Comparison of ENCODE assay signal across 1 cellular context in the genomic region with DNA sequence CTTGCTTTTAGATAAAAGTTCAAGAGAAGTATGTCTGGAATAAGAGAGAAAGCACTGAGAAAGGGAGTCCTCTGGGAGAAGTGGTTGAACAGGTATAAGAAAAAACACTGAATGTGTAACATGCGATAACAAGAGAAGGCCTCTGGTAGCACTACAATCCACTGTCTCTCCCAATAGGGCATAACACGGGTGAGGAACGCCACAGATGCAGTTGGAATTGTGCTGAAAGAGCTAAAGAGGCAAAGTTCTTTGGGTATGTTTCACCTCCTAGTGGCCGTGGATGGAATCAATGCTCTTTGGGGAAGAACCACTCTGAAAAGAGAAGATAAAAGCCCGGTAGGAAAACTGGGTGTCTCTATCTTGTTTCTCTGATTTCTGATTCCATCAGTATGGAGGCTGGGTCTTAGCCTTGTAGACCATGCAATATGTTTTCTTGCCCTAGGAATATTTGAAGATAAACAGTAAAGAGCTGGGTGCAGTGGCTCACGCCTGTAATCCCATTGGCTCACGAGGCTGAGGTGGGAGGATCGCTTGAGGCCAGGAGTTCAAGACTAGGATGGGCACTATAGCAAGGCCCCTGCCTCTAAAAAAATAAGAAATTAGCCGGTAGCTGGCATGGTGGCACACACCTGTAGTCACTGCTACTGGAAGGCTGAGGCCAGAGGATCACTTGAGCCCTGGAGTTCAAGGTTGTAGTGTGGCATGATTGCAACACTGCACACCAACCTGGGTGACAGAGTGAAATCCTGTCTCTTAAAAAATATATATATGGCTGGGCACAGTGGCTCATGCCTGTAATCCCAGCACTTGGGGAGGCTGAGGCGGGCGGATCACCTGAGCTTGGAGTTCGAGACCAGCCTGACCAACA.
TF ChIP-seq lines count a peak whose summit lies in the region.

No MANE protein-coding gene starts in this region.

TF ChIP-seq in H1, 55 proteins besides CTCF, POLR2A, EP300 and RAD21:
- TF ChIP-seq EZH2 (IDR thresholded peaks at IDR 0.05; ENCODE audit: low read depth, low read length, severe bottlenecking), result no peak
- TF ChIP-seq, protein P1, sequence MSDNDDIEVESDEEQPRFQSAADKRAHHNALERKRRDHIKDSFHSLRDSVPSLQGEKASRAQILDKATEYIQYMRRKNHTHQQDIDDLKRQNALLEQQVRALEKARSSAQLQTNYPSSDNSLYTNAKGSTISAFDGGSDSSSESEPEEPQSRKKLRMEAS (IDR thresholded peaks at IDR 0.05), result no peak
- TF ChIP-seq CEBPB (IDR thresholded peaks at IDR 0.05; ENCODE audit: low read depth, low read length), result no peak
- no peak for TF ChIP-seq KDM1A (IDR thresholded peaks at IDR 0.05; ENCODE audit: borderline replicate concordance, low read length)
- no peak for TF ChIP-seq SP1 (IDR thresholded peaks at IDR 0.05; ENCODE audit: low read depth, low read length)
- TF ChIP-seq, protein P2, sequence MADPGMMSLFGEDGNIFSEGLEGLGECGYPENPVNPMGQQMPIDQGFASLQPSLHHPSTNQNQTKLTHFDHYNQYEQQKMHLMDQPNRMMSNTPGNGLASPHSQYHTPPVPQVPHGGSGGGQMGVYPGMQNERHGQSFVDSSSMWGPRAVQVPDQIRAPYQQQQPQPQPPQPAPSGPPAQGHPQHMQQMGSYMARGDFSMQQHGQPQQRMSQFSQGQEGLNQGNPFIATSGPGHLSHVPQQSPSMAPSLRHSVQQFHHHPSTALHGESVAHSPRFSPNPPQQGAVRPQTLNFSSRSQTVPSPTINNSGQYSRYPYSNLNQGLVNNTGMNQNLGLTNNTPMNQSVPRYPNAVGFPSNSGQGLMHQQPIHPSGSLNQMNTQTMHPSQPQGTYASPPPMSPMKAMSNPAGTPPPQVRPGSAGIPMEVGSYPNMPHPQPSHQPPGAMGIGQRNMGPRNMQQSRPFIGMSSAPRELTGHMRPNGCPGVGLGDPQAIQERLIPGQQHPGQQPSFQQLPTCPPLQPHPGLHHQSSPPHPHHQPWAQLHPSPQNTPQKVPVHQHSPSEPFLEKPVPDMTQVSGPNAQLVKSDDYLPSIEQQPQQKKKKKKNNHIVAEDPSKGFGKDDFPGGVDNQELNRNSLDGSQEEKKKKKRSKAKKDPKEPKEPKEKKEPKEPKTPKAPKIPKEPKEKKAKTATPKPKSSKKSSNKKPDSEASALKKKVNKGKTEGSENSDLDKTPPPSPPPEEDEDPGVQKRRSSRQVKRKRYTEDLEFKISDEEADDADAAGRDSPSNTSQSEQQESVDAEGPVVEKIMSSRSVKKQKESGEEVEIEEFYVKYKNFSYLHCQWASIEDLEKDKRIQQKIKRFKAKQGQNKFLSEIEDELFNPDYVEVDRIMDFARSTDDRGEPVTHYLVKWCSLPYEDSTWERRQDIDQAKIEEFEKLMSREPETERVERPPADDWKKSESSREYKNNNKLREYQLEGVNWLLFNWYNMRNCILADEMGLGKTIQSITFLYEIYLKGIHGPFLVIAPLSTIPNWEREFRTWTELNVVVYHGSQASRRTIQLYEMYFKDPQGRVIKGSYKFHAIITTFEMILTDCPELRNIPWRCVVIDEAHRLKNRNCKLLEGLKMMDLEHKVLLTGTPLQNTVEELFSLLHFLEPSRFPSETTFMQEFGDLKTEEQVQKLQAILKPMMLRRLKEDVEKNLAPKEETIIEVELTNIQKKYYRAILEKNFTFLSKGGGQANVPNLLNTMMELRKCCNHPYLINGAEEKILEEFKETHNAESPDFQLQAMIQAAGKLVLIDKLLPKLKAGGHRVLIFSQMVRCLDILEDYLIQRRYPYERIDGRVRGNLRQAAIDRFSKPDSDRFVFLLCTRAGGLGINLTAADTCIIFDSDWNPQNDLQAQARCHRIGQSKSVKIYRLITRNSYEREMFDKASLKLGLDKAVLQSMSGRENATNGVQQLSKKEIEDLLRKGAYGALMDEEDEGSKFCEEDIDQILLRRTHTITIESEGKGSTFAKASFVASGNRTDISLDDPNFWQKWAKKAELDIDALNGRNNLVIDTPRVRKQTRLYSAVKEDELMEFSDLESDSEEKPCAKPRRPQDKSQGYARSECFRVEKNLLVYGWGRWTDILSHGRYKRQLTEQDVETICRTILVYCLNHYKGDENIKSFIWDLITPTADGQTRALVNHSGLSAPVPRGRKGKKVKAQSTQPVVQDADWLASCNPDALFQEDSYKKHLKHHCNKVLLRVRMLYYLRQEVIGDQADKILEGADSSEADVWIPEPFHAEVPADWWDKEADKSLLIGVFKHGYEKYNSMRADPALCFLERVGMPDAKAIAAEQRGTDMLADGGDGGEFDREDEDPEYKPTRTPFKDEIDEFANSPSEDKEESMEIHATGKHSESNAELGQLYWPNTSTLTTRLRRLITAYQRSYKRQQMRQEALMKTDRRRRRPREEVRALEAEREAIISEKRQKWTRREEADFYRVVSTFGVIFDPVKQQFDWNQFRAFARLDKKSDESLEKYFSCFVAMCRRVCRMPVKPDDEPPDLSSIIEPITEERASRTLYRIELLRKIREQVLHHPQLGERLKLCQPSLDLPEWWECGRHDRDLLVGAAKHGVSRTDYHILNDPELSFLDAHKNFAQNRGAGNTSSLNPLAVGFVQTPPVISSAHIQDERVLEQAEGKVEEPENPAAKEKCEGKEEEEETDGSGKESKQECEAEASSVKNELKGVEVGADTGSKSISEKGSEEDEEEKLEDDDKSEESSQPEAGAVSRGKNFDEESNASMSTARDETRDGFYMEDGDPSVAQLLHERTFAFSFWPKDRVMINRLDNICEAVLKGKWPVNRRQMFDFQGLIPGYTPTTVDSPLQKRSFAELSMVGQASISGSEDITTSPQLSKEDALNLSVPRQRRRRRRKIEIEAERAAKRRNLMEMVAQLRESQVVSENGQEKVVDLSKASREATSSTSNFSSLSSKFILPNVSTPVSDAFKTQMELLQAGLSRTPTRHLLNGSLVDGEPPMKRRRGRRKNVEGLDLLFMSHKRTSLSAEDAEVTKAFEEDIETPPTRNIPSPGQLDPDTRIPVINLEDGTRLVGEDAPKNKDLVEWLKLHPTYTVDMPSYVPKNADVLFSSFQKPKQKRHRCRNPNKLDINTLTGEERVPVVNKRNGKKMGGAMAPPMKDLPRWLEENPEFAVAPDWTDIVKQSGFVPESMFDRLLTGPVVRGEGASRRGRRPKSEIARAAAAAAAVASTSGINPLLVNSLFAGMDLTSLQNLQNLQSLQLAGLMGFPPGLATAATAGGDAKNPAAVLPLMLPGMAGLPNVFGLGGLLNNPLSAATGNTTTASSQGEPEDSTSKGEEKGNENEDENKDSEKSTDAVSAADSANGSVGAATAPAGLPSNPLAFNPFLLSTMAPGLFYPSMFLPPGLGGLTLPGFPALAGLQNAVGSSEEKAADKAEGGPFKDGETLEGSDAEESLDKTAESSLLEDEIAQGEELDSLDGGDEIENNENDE (IDR thresholded peaks at IDR 0.05; ENCODE audit: insufficient replicate concordance, low read length), result no peak
- TF ChIP-seq BACH1 (IDR thresholded peaks at IDR 0.05; ENCODE audit: low read length), result no peak
- TF ChIP-seq JUN (IDR thresholded peaks at IDR 0.05; ENCODE audit: low read depth, low read length), result no peak
- no peak for TF ChIP-seq SUZ12 (IDR thresholded peaks at IDR 0.05; ENCODE audit: low read length)
- TF ChIP-seq NANOG (IDR thresholded peaks at IDR 0.05; ENCODE audit: insufficient read depth, low read depth, low read length, poor library complexity, severe bottlenecking), result no peak
- TF ChIP-seq MAFK (IDR thresholded peaks at IDR 0.05; ENCODE audit: low read depth, low read length), result no peak
- TF ChIP-seq NRF1 (IDR thresholded peaks at IDR 0.05; ENCODE audit: low read depth, low read length), result no peak
- no peak for TF ChIP-seq KDM4A (IDR thresholded peaks at IDR 0.05; ENCODE audit: low read depth, low read length, severe bottlenecking)
- no peak for TF ChIP-seq YY1 (IDR thresholded peaks at IDR 0.05; ENCODE audit: low read depth, low read length)
- no peak for TF ChIP-seq SP2 (IDR thresholded peaks at IDR 0.05; ENCODE audit: low read length)
- TF ChIP-seq TAF7 (optimal IDR thresholded peaks at IDR 0.05; ENCODE audit: borderline replicate concordance, low read depth, low read length), result no peak
- TF ChIP-seq, protein P3, sequence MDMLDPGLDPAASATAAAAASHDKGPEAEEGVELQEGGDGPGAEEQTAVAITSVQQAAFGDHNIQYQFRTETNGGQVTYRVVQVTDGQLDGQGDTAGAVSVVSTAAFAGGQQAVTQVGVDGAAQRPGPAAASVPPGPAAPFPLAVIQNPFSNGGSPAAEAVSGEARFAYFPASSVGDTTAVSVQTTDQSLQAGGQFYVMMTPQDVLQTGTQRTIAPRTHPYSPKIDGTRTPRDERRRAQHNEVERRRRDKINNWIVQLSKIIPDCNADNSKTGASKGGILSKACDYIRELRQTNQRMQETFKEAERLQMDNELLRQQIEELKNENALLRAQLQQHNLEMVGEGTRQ (IDR thresholded peaks at IDR 0.05; ENCODE audit: low read length), result no peak
- no peak for TF ChIP-seq BCL11A (IDR thresholded peaks at IDR 0.05; ENCODE audit: low read depth in 2 of 2, low read length in 2 of 2)
- TF ChIP-seq ZNF274 (IDR thresholded peaks at IDR 0.05; ENCODE audit: borderline replicate concordance, extremely low read depth, low read length), result no peak
